ENCODE assay signal across 7 cellular contexts in genomic region chr14:22491053-22491452, GRCh38.
DNase-seq lines count a peak whose midpoint lies in the region; ATAC-seq and TF ChIP-seq lines count a peak whose summit lies in the region.
"Not testable (repeated sequence)": the region's sequence is repeated elsewhere in the genome, so short reads cannot be mapped to it uniquely, and the experiment has no call there.

No MANE protein-coding gene starts in this region.

- peak overlapping the region; percentile 85 for H3K9ac ChIP-seq in OCI-LY3 (ENCODE audit: low read length)

- not testable (repeated sequence) for H3K27me3 Mint-ChIP-seq in CD8-positive, alpha-beta T cell (ENCODE audit: low read depth); activated CD4-positive, alpha-beta T cell treated with anti-CD3 and anti-CD28 coated beads for 36 hours; activated T-cell treated with anti-CD3 and anti-CD28 coated beads, Interleukin-2, amount 50 U/mL, for 72 hours (ENCODE audit: low read depth); activated naive CD8-positive, alpha-beta T cell treated with anti-CD3 and anti-CD28 coated beads, Interleukin-2, amount 10 ng/mL, durations not matched to agents 7 days and 5 days
- H3K27me3 Mint-ChIP-seq in immature natural killer cell (ENCODE audit: low read depth in 3 of 3), result peaks cover 2 to 12% (median 2%) of the 10 kb centered on the region in 3 donors

- H2AFZ ChIP-seq in OCI-LY3 (ENCODE audit: low read depth, low read length), result not testable (repeated sequence)

- ATAC-seq in CD8-positive, alpha-beta T cell; activated CD4-positive, alpha-beta T cell treated with anti-CD3 and anti-CD28 coated beads for 36 hours; activated T-cell treated with anti-CD3 and anti-CD28 coated beads, Interleukin-2, amount 50 U/mL, for 72 hours (replicated peaks in 1 of 2); activated naive CD8-positive, alpha-beta T cell treated with anti-CD3 and anti-CD28 coated beads, Interleukin-2, amount 10 ng/mL, durations not matched to agents 7 days and 5 days (ENCODE audit: low read depth); stimulated activated effector memory CD8-positive, alpha-beta T cell treated with anti-CD3 and anti-CD28 coated beads, Interleukin-12 subunit alpha, Interleukin-12 subunit beta, amount 100 ng/mL, for 72 hours: not testable (repeated sequence)

- intact Hi-C loops in CD8-positive, alpha-beta T cell (cut with DNase I, micrococcal nuclease), result loop anchor here (5.0 to 10.0 kb wide), 5 partner anchors 169 to 576 kb away; no protein-coding TSS in a partner anchor
- intact Hi-C loops in activated CD4-positive, alpha-beta T cell treated with anti-CD3 and anti-CD28 coated beads for 36 hours (cut with DNase I, micrococcal nuclease), result loop anchor here (5.0 kb wide), 4 partner anchors 174 to 499 kb away; no protein-coding TSS in a partner anchor

- H3K79me2 ChIP-seq in OCI-LY3 (ENCODE audit: low read length), result not testable (repeated sequence)

- H3K4me1 Mint-ChIP-seq in CD8-positive, alpha-beta T cell (ENCODE audit: low read depth), result peaks cover 35% of the 10 kb centered on the region
- H3K4me1 Mint-ChIP-seq in activated CD4-positive, alpha-beta T cell treated with anti-CD3 and anti-CD28 coated beads for 36 hours; activated naive CD8-positive, alpha-beta T cell treated with anti-CD3 and anti-CD28 coated beads, Interleukin-2, amount 10 ng/mL, durations not matched to agents 7 days and 5 days: not testable (repeated sequence)
- H3K4me1 Mint-ChIP-seq in activated T-cell treated with anti-CD3 and anti-CD28 coated beads, Interleukin-2, amount 50 U/mL, for 72 hours (ENCODE audit: low read depth), result peaks cover 16% of the 10 kb centered on the region
- H3K4me1 Mint-ChIP-seq in immature natural killer cell, result peaks cover 93 to 98% of the 10 kb centered on the region in 2 donors
- peaks cover 19% of the 10 kb centered on the region for H3K4me1 Mint-ChIP-seq in stimulated activated effector memory CD8-positive, alpha-beta T cell treated with anti-CD3 and anti-CD28 coated beads, Interleukin-12 subunit alpha, Interleukin-12 subunit beta, amount 100 ng/mL, for 72 hours

- H3K4me3 ChIP-seq in CD8-positive, alpha-beta T cell (ENCODE audit: low read depth, low read length), result peak overlapping the region; percentile 39
- H3K4me3 ChIP-seq in OCI-LY3 (ENCODE audit: low read length), result peak overlapping the region; percentile 63

- peak overlapping the region; percentile 84 for H3K4me3 Mint-ChIP-seq in CD8-positive, alpha-beta T cell
- peak overlapping the region; percentile 84 for H3K4me3 Mint-ChIP-seq in activated CD4-positive, alpha-beta T cell treated with anti-CD3 and anti-CD28 coated beads for 36 hours
- H3K4me3 Mint-ChIP-seq in activated T-cell treated with anti-CD3 and anti-CD28 coated beads, Interleukin-2, amount 50 U/mL, for 72 hours, result peak overlapping the region; percentile 93 to 95
- peak overlapping the region; percentile 90 for H3K4me3 Mint-ChIP-seq in activated naive CD8-positive, alpha-beta T cell treated with anti-CD3 and anti-CD28 coated beads, Interleukin-2, amount 10 ng/mL, durations not matched to agents 7 days and 5 days
- peak overlapping the region; percentile 75 to 86 (median 80) for H3K4me3 Mint-ChIP-seq in immature natural killer cell
- peak overlapping the region; percentile 78 for H3K4me3 Mint-ChIP-seq in stimulated activated effector memory CD8-positive, alpha-beta T cell treated with anti-CD3 and anti-CD28 coated beads, Interleukin-12 subunit alpha, Interleukin-12 subunit beta, amount 100 ng/mL, for 72 hours

- CTCF ChIA-PET in CD8-positive, alpha-beta T cell (lab: Charles Lee), result not testable (repeated sequence)
- CTCF ChIA-PET in activated CD4-positive, alpha-beta T cell treated with anti-CD3 and anti-CD28 coated beads for 36 hours (lab: Charles Lee), result interaction anchor here (1.0 kb wide), 1 partner anchor 49 kb away, joined by 4 read pairs; no protein-coding TSS in a partner anchor

- H3K4me1 ChIP-seq in CD8-positive, alpha-beta T cell (ENCODE audit: insufficient read depth, low read length), result not testable (repeated sequence)
- peaks cover 98% of the 10 kb centered on the region for H3K4me1 ChIP-seq in OCI-LY3 (ENCODE audit: low read length)

- not testable (repeated sequence) for H3K9me3 Mint-ChIP-seq in CD8-positive, alpha-beta T cell; activated CD4-positive, alpha-beta T cell treated with anti-CD3 and anti-CD28 coated beads for 36 hours (ENCODE audit: low read depth); activated T-cell treated with anti-CD3 and anti-CD28 coated beads, Interleukin-2, amount 50 U/mL, for 72 hours; activated naive CD8-positive, alpha-beta T cell treated with anti-CD3 and anti-CD28 coated beads, Interleukin-2, amount 10 ng/mL, durations not matched to agents 7 days and 5 days; immature natural killer cell; stimulated activated effector memory CD8-positive, alpha-beta T cell treated with anti-CD3 and anti-CD28 coated beads, Interleukin-12 subunit alpha, Interleukin-12 subunit beta, amount 100 ng/mL, for 72 hours

- not testable (repeated sequence) for H3K36me3 ChIP-seq in CD8-positive, alpha-beta T cell (ENCODE audit: insufficient read depth, low read length); OCI-LY3 (replicated peaks; ENCODE audit: low read depth, low read length)

- POLR2A ChIA-PET in CD8-positive, alpha-beta T cell (lab: Charles Lee), result interaction anchor here (3.9 kb wide), 1 partner anchor 65 kb away, joined by 12 read pairs; no protein-coding TSS in a partner anchor
- POLR2A ChIA-PET in activated CD4-positive, alpha-beta T cell treated with anti-CD3 and anti-CD28 coated beads for 36 hours (lab: Charles Lee), result interaction anchor here (0.6 to 0.9 kb wide), 2 partner anchors 61 to 97 kb away, joined by 4 to 9 read pairs; no protein-coding TSS in a partner anchor
- POLR2A ChIA-PET in activated naive CD8-positive, alpha-beta T cell treated with anti-CD3 and anti-CD28 coated beads, Interleukin-2, amount 10 ng/mL, durations not matched to agents 7 days and 5 days (lab: Charles Lee), result interaction anchor here (0.7 kb wide), 1 partner anchor 16 kb away, joined by 3 read pairs; no protein-coding TSS in a partner anchor

- H3K9me3 ChIP-seq in CD8-positive, alpha-beta T cell (ENCODE audit: low read length); OCI-LY3 (ENCODE audit: insufficient read depth, low read length): not testable (repeated sequence)

- not testable (repeated sequence) for H3K27me3 ChIP-seq in CD8-positive, alpha-beta T cell (ENCODE audit: insufficient read depth, low read length); OCI-LY3 (ENCODE audit: low read depth, low read length)

- not testable (repeated sequence) for H4K20me1 ChIP-seq in OCI-LY3 (ENCODE audit: insufficient read depth, low read length)

- H3K4me2 ChIP-seq in OCI-LY3 (ENCODE audit: low read length), result peak overlapping the region; percentile 69

- DNase-seq in CD8-positive, alpha-beta T cell; activated CD4-positive, alpha-beta T cell treated with anti-CD3 and anti-CD28 coated beads for 36 hours; activated T-cell treated with anti-CD3 and anti-CD28 coated beads, Interleukin-2, amount 50 U/mL, for 72 hours; activated naive CD8-positive, alpha-beta T cell treated with anti-CD3 and anti-CD28 coated beads, Interleukin-2, amount 10 ng/mL, durations not matched to agents 7 days and 5 days; immature natural killer cell; stimulated activated effector memory CD8-positive, alpha-beta T cell treated with anti-CD3 and anti-CD28 coated beads, Interleukin-12 subunit alpha, Interleukin-12 subunit beta, amount 100 ng/mL, for 72 hours (ENCODE audit: low spot score in 2 of 2): not testable (repeated sequence)

- peak overlapping the region; percentile 40 for H3K27ac ChIP-seq in CD8-positive, alpha-beta T cell (ENCODE audit: low read depth, low read length)
- H3K27ac ChIP-seq in OCI-LY3 (ENCODE audit: low read length), result peak overlapping the region; percentile 99

- peak overlapping the region; percentile 99 for H3K27ac Mint-ChIP-seq in CD8-positive, alpha-beta T cell
- peak overlapping the region; percentile 99 for H3K27ac Mint-ChIP-seq in activated CD4-positive, alpha-beta T cell treated with anti-CD3 and anti-CD28 coated beads for 36 hours
- H3K27ac Mint-ChIP-seq in activated T-cell treated with anti-CD3 and anti-CD28 coated beads, Interleukin-2, amount 50 U/mL, for 72 hours, result peak overlapping the region; percentile 98
- peak overlapping the region; percentile 94 for H3K27ac Mint-ChIP-seq in activated naive CD8-positive, alpha-beta T cell treated with anti-CD3 and anti-CD28 coated beads, Interleukin-2, amount 10 ng/mL, durations not matched to agents 7 days and 5 days
- peak overlapping the region; percentile 94 to 99 (median 96) for H3K27ac Mint-ChIP-seq in immature natural killer cell
- H3K27ac Mint-ChIP-seq in stimulated activated effector memory CD8-positive, alpha-beta T cell treated with anti-CD3 and anti-CD28 coated beads, Interleukin-12 subunit alpha, Interleukin-12 subunit beta, amount 100 ng/mL, for 72 hours, result peak overlapping the region; percentile 96

- not testable (repeated sequence) for TF ChIP-seq CTCF in CD8-positive, alpha-beta T cell (IDR thresholded peaks at IDR 0.05); OCI-LY3 (IDR thresholded peaks at IDR 0.05; ENCODE audit: low read depth, low read length)

- peaks cover 46% of the 10 kb centered on the region for H3K36me3 Mint-ChIP-seq in CD8-positive, alpha-beta T cell
- H3K36me3 Mint-ChIP-seq in activated CD4-positive, alpha-beta T cell treated with anti-CD3 and anti-CD28 coated beads for 36 hours (ENCODE audit: low read depth), result peaks cover 92% of the 10 kb centered on the region
- peaks cover 23 to 31% of the 10 kb centered on the region in 2 donors for H3K36me3 Mint-ChIP-seq in activated T-cell treated with anti-CD3 and anti-CD28 coated beads, Interleukin-2, amount 50 U/mL, for 72 hours (ENCODE audit: insufficient read depth in 2 of 2)
- H3K36me3 Mint-ChIP-seq in activated naive CD8-positive, alpha-beta T cell treated with anti-CD3 and anti-CD28 coated beads, Interleukin-2, amount 10 ng/mL, durations not matched to agents 7 days and 5 days, result peaks cover 32% of the 10 kb centered on the region
- H3K36me3 Mint-ChIP-seq in immature natural killer cell, result peaks cover 11 to 14% (median 12%) of the 10 kb centered on the region in 3 donors
- peaks cover 89% of the 10 kb centered on the region for H3K36me3 Mint-ChIP-seq in stimulated activated effector memory CD8-positive, alpha-beta T cell treated with anti-CD3 and anti-CD28 coated beads, Interleukin-12 subunit alpha, Interleukin-12 subunit beta, amount 100 ng/mL, for 72 hours
